ENCODE assay signal across 20 cellular contexts in genomic region chr15:28974142-28974541, GRCh38.
DNase-seq lines count a peak whose midpoint lies in the region; ATAC-seq and TF ChIP-seq lines count a peak whose summit lies in the region.
"Had no signal": no experiment of that assay in that cellular context is flagged by ENCODE, and none has a peak within 500 bp of the region (broad histone marks: within the 10 kb centered on the region; RNA-seq: fewer than 3 reads in every experiment).

No MANE protein-coding gene starts in this region.

- no peaks in the 10 kb centered on the region for H3K9me3 ChIP-seq in naive thymus-derived CD4-positive, alpha-beta T cell (ENCODE audit: control insufficient read depth in 2 of 3, low read length in 3 of 3)
- H3K9me3 ChIP-seq in H9 (ENCODE audit: control insufficient read depth, low read depth, low read length): no peaks in the 10 kb centered on the region
- H3K9me3 ChIP-seq: gastrocnemius medialis, sigmoid colon, tibial artery had no signal

- no peak overlapping the region for H3K4me3 ChIP-seq in naive thymus-derived CD4-positive, alpha-beta T cell (ENCODE audit: low read length)
- H3K4me3 ChIP-seq: gastrocnemius medialis, sigmoid colon, tibial artery had no signal

- no peaks in the 10 kb centered on the region for H3K36me3 Mint-ChIP-seq in activated T-cell treated with anti-CD3 and anti-CD28 coated beads, Interleukin-2, amount 50 U/mL, for 24 hours (ENCODE audit: low read depth)
- no peaks in the 10 kb centered on the region for H3K36me3 Mint-ChIP-seq in activated naive CD4-positive, alpha-beta T cell treated with anti-CD3 and anti-CD28 coated beads, Interleukin-2, amount 50 U/mL, for 72 hours
- peaks cover 0 to 11% (median 0%) of the 10 kb centered on the region in 5 donors for H3K36me3 Mint-ChIP-seq in naive thymus-derived CD4-positive, alpha-beta T cell
- no peaks in the 10 kb centered on the region for H3K36me3 Mint-ChIP-seq in activated CD4-positive, alpha-beta memory T cell treated with anti-CD3 and anti-CD28 coated beads for 36 hours
- H3K36me3 Mint-ChIP-seq in H9 (ENCODE audit: insufficient read depth in 1 of 3, low read depth in 3 of 3): no peaks in the 10 kb centered on the region

- H3K4me3 Mint-ChIP-seq in activated T-cell treated with anti-CD3 and anti-CD28 coated beads, Interleukin-2, amount 50 U/mL, for 24 hours: peak overlapping the region; percentile 45
- H3K4me3 Mint-ChIP-seq in naive thymus-derived CD4-positive, alpha-beta T cell: peak overlapping the region in 8 of 10 donors; percentile 1 to 67 (median 45)
- no peak overlapping the region for H3K4me3 Mint-ChIP-seq in activated CD4-positive, alpha-beta memory T cell treated with anti-CD3 and anti-CD28 coated beads for 36 hours
- H3K4me3 Mint-ChIP-seq in H9: no peak overlapping the region

- no peak overlapping the region for H3K4me2 ChIP-seq in H9 (ENCODE audit: insufficient read depth, insufficient read length, low read length)

- POLR2A ChIA-PET in naive thymus-derived CD4-positive, alpha-beta T cell (lab: Charles Lee): interaction anchor here (1.0 to 2.7 kb wide), 3 partner anchors 17 to 100 kb away, joined by 3 to 21 read pairs (median 9); partner anchors contain the start of gene APBA2
- POLR2A ChIA-PET in activated CD4-positive, alpha-beta memory T cell treated with anti-CD3 and anti-CD28 coated beads for 36 hours (lab: Charles Lee): no interaction called here

- H3K9me3 Mint-ChIP-seq in activated T-cell treated with anti-CD3 and anti-CD28 coated beads, Interleukin-2, amount 50 U/mL, for 24 hours: no peaks in the 10 kb centered on the region
- H3K9me3 Mint-ChIP-seq in activated naive CD4-positive, alpha-beta T cell treated with anti-CD3 and anti-CD28 coated beads, Interleukin-2, amount 50 U/mL, for 72 hours: no peaks in the 10 kb centered on the region
- H3K9me3 Mint-ChIP-seq in naive thymus-derived CD4-positive, alpha-beta T cell: no peaks in the 10 kb centered on the region
- no peaks in the 10 kb centered on the region for H3K9me3 Mint-ChIP-seq in activated CD4-positive, alpha-beta memory T cell treated with anti-CD3 and anti-CD28 coated beads for 36 hours
- H3K9me3 Mint-ChIP-seq in H9: no peaks in the 10 kb centered on the region

- no peak overlapping the region for H2BK20ac ChIP-seq in H9 (ENCODE audit: low read depth, low read length, poor library complexity, severe bottlenecking)

- H4K20me1 ChIP-seq in H9 (ENCODE audit: control insufficient read depth, insufficient read depth, insufficient read length): no peaks in the 10 kb centered on the region

- no peak for DNase-seq in activated T-cell treated with anti-CD3 and anti-CD28 coated beads, Interleukin-2, amount 50 U/mL, for 24 hours
- DNase-seq in activated T-cell treated with anti-CD3 and anti-CD28 coated beads for 4 hours (no peak), superior temporal gyrus (ENCODE audit: extremely low spot score) (peak; percentile 24), GM03348 (ENCODE audit: low spot score) (no peak), H9 (no peak)
- no peak for DNase-seq in activated naive CD4-positive, alpha-beta T cell treated with anti-CD3 and anti-CD28 coated beads, Interleukin-2, amount 50 U/mL, for 72 hours (ENCODE audit: low spot score in 2 of 2)
- DNase-seq in naive thymus-derived CD4-positive, alpha-beta T cell: peak in 7 of 9 donors; percentile 40 to 69 (median 56)
- no peak for DNase-seq in activated CD4-positive, alpha-beta memory T cell treated with anti-CD3 and anti-CD28 coated beads for 36 hours
- DNase-seq: dermis blood vessel endothelial cell; DMS53; gastrocnemius medialis; KBM-7; left colon; NCI-H2029 treated with DMSO at 0.1 percent for 48 hours; NCI-H446 treated with DMSO at 0.1 percent for 48 hours; occipital lobe; sigmoid colon; stimulated activated CD4-positive, alpha-beta T cell treated with anti-CD3 and anti-CD28 coated beads, Interleukin-2, amount 100 ng/mL, for 24 hours; tibial artery had no signal

- H4K5ac ChIP-seq in H9 (ENCODE audit: insufficient read length, low read depth, low read length): no peak overlapping the region

- intact Hi-C loops in naive thymus-derived CD4-positive, alpha-beta T cell (cut with micrococcal nuclease): loop anchor here (2.0 to 10.0 kb wide), 5 partner anchors 25 to 849 kb away; partner anchors contain the start of gene APBA2 (in 1 of the 2)
- intact Hi-C loops in activated CD4-positive, alpha-beta memory T cell treated with anti-CD3 and anti-CD28 coated beads for 36 hours (cut with micrococcal nuclease): no loop called here

- no peak overlapping the region for H3K4ac ChIP-seq in H9 (ENCODE audit: low read depth, low read length)

- no peak overlapping the region for H3K18ac ChIP-seq in H9 (ENCODE audit: insufficient read length, low read depth, low read length)

- H2BK12ac ChIP-seq in H9 (ENCODE audit: insufficient read length, low read depth, low read length): no peak overlapping the region

- peaks cover 32% of the 10 kb centered on the region for H3K4me1 Mint-ChIP-seq in activated T-cell treated with anti-CD3 and anti-CD28 coated beads, Interleukin-2, amount 50 U/mL, for 24 hours (ENCODE audit: low read depth)
- peaks cover 4 to 60% (median 57%) of the 10 kb centered on the region in 7 donors for H3K4me1 Mint-ChIP-seq in naive thymus-derived CD4-positive, alpha-beta T cell
- no peaks in the 10 kb centered on the region for H3K4me1 Mint-ChIP-seq in activated CD4-positive, alpha-beta memory T cell treated with anti-CD3 and anti-CD28 coated beads for 36 hours (ENCODE audit: low read depth)
- peaks cover 4 to 5% of the 10 kb centered on the region in 2 experiments for H3K4me1 Mint-ChIP-seq in H9

- CTCF ChIA-PET in naive thymus-derived CD4-positive, alpha-beta T cell (lab: Charles Lee): interaction anchor here (0.6 to 3.9 kb wide), 11 partner anchors 9 to 99 kb away, joined by 3 to 31 read pairs (median 4); partner anchors contain the start of gene APBA2
- CTCF ChIA-PET in activated CD4-positive, alpha-beta memory T cell treated with anti-CD3 and anti-CD28 coated beads for 36 hours (lab: Charles Lee): interaction anchor here (0.6 to 1.5 kb wide), 6 partner anchors 44 to 130 kb away, joined by 3 to 5 read pairs (median 3); no protein-coding TSS in a partner anchor

- peak overlapping the region; percentile 33 for H3K27ac Mint-ChIP-seq in activated T-cell treated with anti-CD3 and anti-CD28 coated beads, Interleukin-2, amount 50 U/mL, for 24 hours
- H3K27ac Mint-ChIP-seq in activated naive CD4-positive, alpha-beta T cell treated with anti-CD3 and anti-CD28 coated beads, Interleukin-2, amount 50 U/mL, for 72 hours: no peak overlapping the region
- peak overlapping the region in 8 of 9 donors; percentile 62 to 90 (median 82) for H3K27ac Mint-ChIP-seq in naive thymus-derived CD4-positive, alpha-beta T cell
- no peak overlapping the region for H3K27ac Mint-ChIP-seq in activated CD4-positive, alpha-beta memory T cell treated with anti-CD3 and anti-CD28 coated beads for 36 hours
- H3K27ac Mint-ChIP-seq in H9: no peak overlapping the region; a peak in 1 of 7 replicates

- H2AFZ ChIP-seq in H9 (ENCODE audit: low read length): no peak overlapping the region

- no peak overlapping the region for H2BK15ac ChIP-seq in H9 (ENCODE audit: low read depth, low read length)

- no peak overlapping the region for H3K9ac ChIP-seq in H9 (ENCODE audit: extremely low read depth, insufficient read length, low read length)

- no peak overlapping the region for H3T11ph ChIP-seq in H9 (ENCODE audit: low read length)

- no CpG with 5 or more reads among the region's 7 CpGs for WGBS in H9 (ENCODE audit: extremely low coverage, insufficient read length, low lambda C conversion rate)

- no peak overlapping the region for H2BK120ac ChIP-seq in H9 (ENCODE audit: low read depth, low read length, poor library complexity, severe bottlenecking)

- no peak overlapping the region for H4K8ac ChIP-seq in H9 (replicated peaks; ENCODE audit: insufficient read length, low read depth, low read length)

- H3K27me3 Mint-ChIP-seq in activated T-cell treated with anti-CD3 and anti-CD28 coated beads, Interleukin-2, amount 50 U/mL, for 24 hours: no peaks in the 10 kb centered on the region
- H3K27me3 Mint-ChIP-seq in naive thymus-derived CD4-positive, alpha-beta T cell: peaks cover 0 to 11% (median 0%) of the 10 kb centered on the region in 5 donors
- H3K27me3 Mint-ChIP-seq in activated CD4-positive, alpha-beta memory T cell treated with anti-CD3 and anti-CD28 coated beads for 36 hours: no peaks in the 10 kb centered on the region
- no peaks in the 10 kb centered on the region for H3K27me3 Mint-ChIP-seq in H9 (ENCODE audit: low read depth)

- H2BK5ac ChIP-seq in H9 (ENCODE audit: insufficient read length, low read length): no peak overlapping the region

- H3K56ac ChIP-seq in H9 (ENCODE audit: insufficient read length, low read depth, low read length): no peak overlapping the region

- H2AK5ac ChIP-seq in H9 (ENCODE audit: insufficient read length, low read length): no peak overlapping the region

- no peaks in the 10 kb centered on the region for H3K79me1 ChIP-seq in H9 (ENCODE audit: insufficient read depth, low read depth, low read length, poor library complexity, severe bottlenecking)

- H3K36me3 ChIP-seq in naive thymus-derived CD4-positive, alpha-beta T cell (ENCODE audit: control insufficient read depth in 2 of 3, insufficient read depth in 3 of 3, low read length in 3 of 3): peaks cover 0 to 6% (median 0%) of the 10 kb centered on the region in 3 experiments
- H3K36me3 ChIP-seq: gastrocnemius medialis, sigmoid colon, tibial artery had no signal

- no peaks in the 10 kb centered on the region for H3K79me2 ChIP-seq in H9 (ENCODE audit: insufficient read depth, low read length)

- no peak overlapping the region for H3K23ac ChIP-seq in H9 (ENCODE audit: insufficient read length, low read depth, low read length)

- H3K23me2 ChIP-seq in H9 (ENCODE audit: insufficient read length, low read depth, low read length, poor library complexity, severe bottlenecking): no peaks in the 10 kb centered on the region

- no peak overlapping the region for H4K91ac ChIP-seq in H9 (ENCODE audit: insufficient read length, low read depth, low read length)

- H3K14ac ChIP-seq in H9 (ENCODE audit: insufficient read depth, low read length): no peak overlapping the region

- TF ChIP-seq CTCF in H9 (conservative IDR thresholded peaks at IDR 0.05): no peak

- no peak overlapping the region for H3K27ac ChIP-seq in naive thymus-derived CD4-positive, alpha-beta T cell (ENCODE audit: low read depth, low read length)
- no peak overlapping the region for H3K27ac ChIP-seq in H9 (ENCODE audit: insufficient read length, low read depth, low read length)
- H3K27ac ChIP-seq: C4-2B, gastrocnemius medialis, sigmoid colon, tibial artery had no signal

- peaks cover 0 to 8% of the 10 kb centered on the region in 2 donors for H3K4me1 ChIP-seq in naive thymus-derived CD4-positive, alpha-beta T cell (ENCODE audit: control insufficient read depth in 2 of 2, insufficient read depth in 2 of 2, low read length in 2 of 2)
- H3K4me1 ChIP-seq in H9 (ENCODE audit: insufficient read depth, low read length): no peaks in the 10 kb centered on the region
- H3K4me1 ChIP-seq: gastrocnemius medialis, tibial artery had no signal

- ATAC-seq in activated naive CD4-positive, alpha-beta T cell treated with anti-CD3 and anti-CD28 coated beads, Interleukin-2, amount 50 U/mL, for 72 hours: peak; percentile 41 to 70
- ATAC-seq in naive thymus-derived CD4-positive, alpha-beta T cell: peak; percentile 76
- ATAC-seq: gastrocnemius medialis, left colon had no signal

- no peaks in the 10 kb centered on the region for H3K27me3 ChIP-seq in naive thymus-derived CD4-positive, alpha-beta T cell (ENCODE audit: control insufficient read depth in 2 of 2, insufficient read depth in 2 of 2, low read length in 2 of 2)
- no peaks in the 10 kb centered on the region for H3K27me3 ChIP-seq in H9 (ENCODE audit: insufficient read depth, low read length)

Comparison
In these comparisons a context has a peak if more than half of its experiments do, and no peak if none do; other contexts are left out.
1. DNase-seq: peak in naive thymus-derived CD4-positive, alpha-beta T cell (7 of 9) and superior temporal gyrus (single experiment); none in activated T-cell treated with anti-CD3 and anti-CD28 coated beads, Interleukin-2, amount 50 U/mL, for 24 hours (single experiment), activated T-cell treated with anti-CD3 and anti-CD28 coated beads for 4 hours (single experiment), activated naive CD4-positive, alpha-beta T cell treated with anti-CD3 and anti-CD28 coated beads, Interleukin-2, amount 50 U/mL, for 72 hours (0 of 2), GM03348 (single experiment), activated CD4-positive, alpha-beta memory T cell treated with anti-CD3 and anti-CD28 coated beads for 36 hours (single experiment) and H9 (single experiment).
2. H3K27ac Mint-ChIP-seq: peak in activated T-cell treated with anti-CD3 and anti-CD28 coated beads, Interleukin-2, amount 50 U/mL, for 24 hours (single experiment) and naive thymus-derived CD4-positive, alpha-beta T cell (8 of 9); none in activated naive CD4-positive, alpha-beta T cell treated with anti-CD3 and anti-CD28 coated beads, Interleukin-2, amount 50 U/mL, for 72 hours (0 of 2), activated CD4-positive, alpha-beta memory T cell treated with anti-CD3 and anti-CD28 coated beads for 36 hours (single experiment) and H9 (0 of 3).
3. H3K4me3 Mint-ChIP-seq: peak in activated T-cell treated with anti-CD3 and anti-CD28 coated beads, Interleukin-2, amount 50 U/mL, for 24 hours (single experiment) and naive thymus-derived CD4-positive, alpha-beta T cell (8 of 10); none in activated CD4-positive, alpha-beta memory T cell treated with anti-CD3 and anti-CD28 coated beads for 36 hours (single experiment) and H9 (0 of 2).